In genomic region chr12:116697305-116698130, GRCh38 we compare ENCODE assay signal across 8 cellular contexts. TPM values are rescaled to one million over a fixed set of nuclear protein-coding genes. Genes with fewer than 3 reads are reported as not detected.
DNase-seq lines count a peak whose midpoint lies in the region; ATAC-seq and TF ChIP-seq lines count a peak whose summit lies in the region.

No MANE protein-coding gene starts in this region.

- no peak overlapping the region for H2BK5ac ChIP-seq in H9 (ENCODE audit: insufficient read length, low read length)

- H3K27ac ChIP-seq in H9 (ENCODE audit: insufficient read length, low read depth, low read length) (no peak overlapping the region), foreskin keratinocyte (no peak overlapping the region)

- no peak overlapping the region for H3K4me3 ChIP-seq in BJ (ENCODE audit: low read depth, low read length)

- no peak overlapping the region for H2BK20ac ChIP-seq in H9 (ENCODE audit: low read depth, low read length, poor library complexity, severe bottlenecking)

- no peak overlapping the region for H3K14ac ChIP-seq in H9 (ENCODE audit: insufficient read depth, low read length)

- no peak overlapping the region for H4K8ac ChIP-seq in H9 (replicated peaks; ENCODE audit: insufficient read length, low read depth, low read length)

- H3T11ph ChIP-seq in H9 (ENCODE audit: low read length): no peak overlapping the region

- POLR2A ChIA-PET in BJ (lab: Charles Lee): no interaction called here
- POLR2A ChIA-PET in activated CD4-positive, alpha-beta T cell treated with anti-CD3 and anti-CD28 coated beads, Interleukin-2, amount 10 ng/mL, durations not matched to agents 7 days and 5 days (lab: Charles Lee): no interaction called here

- H3K27ac Mint-ChIP-seq in H9: no peak overlapping the region
- H3K27ac Mint-ChIP-seq in activated T-cell treated with anti-CD3 and anti-CD28 coated beads, Interleukin-2, amount 50 U/mL, for 24 hours: no peak overlapping the region
- H3K27ac Mint-ChIP-seq in activated CD4-positive, alpha-beta T cell treated with anti-CD3 and anti-CD28 coated beads, Interleukin-2, amount 10 ng/mL, durations not matched to agents 7 days and 5 days: no peak overlapping the region

- no peaks in the 10 kb centered on the region for H3K9me3 ChIP-seq in H9 (ENCODE audit: control insufficient read depth, low read depth, low read length)

- H3K56ac ChIP-seq in H9 (ENCODE audit: insufficient read length, low read depth, low read length): no peak overlapping the region

- no peak overlapping the region for H4K5ac ChIP-seq in H9 (ENCODE audit: insufficient read length, low read depth, low read length)

- peaks cover 22 to 27% of the 10 kb centered on the region in 2 experiments for H3K4me1 Mint-ChIP-seq in H9
- H3K4me1 Mint-ChIP-seq in activated T-cell treated with anti-CD3 and anti-CD28 coated beads, Interleukin-2, amount 50 U/mL, for 4 hours (ENCODE audit: low read depth): peaks cover 6% of the 10 kb centered on the region
- H3K4me1 Mint-ChIP-seq in activated T-cell treated with anti-CD3 and anti-CD28 coated beads, Interleukin-2, amount 50 U/mL, for 24 hours (ENCODE audit: low read depth): peaks cover 3% of the 10 kb centered on the region
- peaks cover 8% of the 10 kb centered on the region for H3K4me1 Mint-ChIP-seq in activated CD4-positive, alpha-beta T cell treated with anti-CD3 and anti-CD28 coated beads, Interleukin-2, amount 10 ng/mL, durations not matched to agents 7 days and 5 days

- no peaks in the 10 kb centered on the region for H4K20me1 ChIP-seq in H9 (ENCODE audit: control insufficient read depth, insufficient read depth, insufficient read length)

- H3K36me3 Mint-ChIP-seq in H9 (ENCODE audit: insufficient read depth in 1 of 3, low read depth in 3 of 3): peaks cover 0 to 4% (median 0%) of the 10 kb centered on the region in 3 experiments; a peak in 1 of 7 replicates
- no peaks in the 10 kb centered on the region for H3K36me3 Mint-ChIP-seq in activated T-cell treated with anti-CD3 and anti-CD28 coated beads, Interleukin-2, amount 50 U/mL, for 4 hours (ENCODE audit: insufficient read depth)
- no peaks in the 10 kb centered on the region for H3K36me3 Mint-ChIP-seq in activated T-cell treated with anti-CD3 and anti-CD28 coated beads, Interleukin-2, amount 50 U/mL, for 24 hours (ENCODE audit: low read depth)
- no peaks in the 10 kb centered on the region for H3K36me3 Mint-ChIP-seq in activated CD4-positive, alpha-beta T cell treated with anti-CD3 and anti-CD28 coated beads, Interleukin-2, amount 10 ng/mL, durations not matched to agents 7 days and 5 days (ENCODE audit: low read depth)

- H2AK5ac ChIP-seq in H9 (ENCODE audit: insufficient read length, low read length): no peak overlapping the region

- no peaks in the 10 kb centered on the region for H3K79me1 ChIP-seq in H9 (ENCODE audit: insufficient read depth, low read depth, low read length, poor library complexity, severe bottlenecking)

- peak; percentile 23; the same call in 1 of the 2 replicates for TF ChIP-seq CTCF in BJ (IDR thresholded peaks at IDR 0.05; ENCODE audit: insufficient read depth, low read depth, low read length)
- peak; percentile 65 for TF ChIP-seq CTCF in H9 (conservative IDR thresholded peaks at IDR 0.05)
- TF ChIP-seq CTCF in foreskin keratinocyte (conservative IDR thresholded peaks at IDR 0.05): peak; percentile 49

- H3K27me3 ChIP-seq in BJ (ENCODE audit: control insufficient read depth, insufficient read depth, low read length) (peaks cover 23% of the 10 kb centered on the region), H9 (ENCODE audit: insufficient read depth, low read length) (no peaks in the 10 kb centered on the region), foreskin keratinocyte (peaks cover 45% of the 10 kb centered on the region)

- ATAC-seq in foreskin keratinocyte (peak; percentile 14), GM21737 (IDR thresholded peaks at IDR 0.05; ENCODE audit: unreplicated experiment) (no peak)
- ATAC-seq in activated T-cell treated with anti-CD3 and anti-CD28 coated beads, Interleukin-2, amount 50 U/mL, for 4 hours: no peak

- H2BK15ac ChIP-seq in H9 (ENCODE audit: low read depth, low read length): no peak overlapping the region

- H3K79me2 ChIP-seq in H9 (ENCODE audit: insufficient read depth, low read length): no peaks in the 10 kb centered on the region

- H3K9me3 Mint-ChIP-seq in H9: no peaks in the 10 kb centered on the region; a peak in 1 of 5 replicates
- H3K9me3 Mint-ChIP-seq in activated T-cell treated with anti-CD3 and anti-CD28 coated beads, Interleukin-2, amount 50 U/mL, for 4 hours: no peaks in the 10 kb centered on the region
- no peaks in the 10 kb centered on the region for H3K9me3 Mint-ChIP-seq in activated T-cell treated with anti-CD3 and anti-CD28 coated beads, Interleukin-2, amount 50 U/mL, for 24 hours
- H3K9me3 Mint-ChIP-seq in activated CD4-positive, alpha-beta T cell treated with anti-CD3 and anti-CD28 coated beads, Interleukin-2, amount 10 ng/mL, durations not matched to agents 7 days and 5 days: no peaks in the 10 kb centered on the region

- CTCF ChIA-PET in BJ (lab: Yijun Ruan, JAX): interaction anchor here (0.5 to 3.0 kb wide), 5 partner anchors 11 to 438 kb away, joined by 3 to 14 read pairs (median 3); partner anchors contain the start of gene HRK
- CTCF ChIA-PET in activated CD4-positive, alpha-beta T cell treated with anti-CD3 and anti-CD28 coated beads, Interleukin-2, amount 10 ng/mL, durations not matched to agents 7 days and 5 days (lab: Charles Lee): interaction anchor here (1.0 to 2.5 kb wide), 2 partner anchors 11 to 13 kb away, joined by 3 to 7 read pairs; no protein-coding TSS in a partner anchor

- DNase-seq in BJ (ENCODE audit: low read depth) (no peak), H9 (peak; percentile 82), OCI-M1 (lab: John Stamatoyannopoulos, UW) (peak; percentile 53), foreskin keratinocyte (no peak)
- no peak for DNase-seq in activated T-cell treated with anti-CD3 and anti-CD28 coated beads, Interleukin-2, amount 50 U/mL, for 4 hours
- no peak for DNase-seq in activated T-cell treated with anti-CD3 and anti-CD28 coated beads, Interleukin-2, amount 50 U/mL, for 24 hours
- DNase-seq in activated CD4-positive, alpha-beta T cell treated with anti-CD3 and anti-CD28 coated beads, Interleukin-2, amount 10 ng/mL, durations not matched to agents 7 days and 5 days: no peak

- no peak overlapping the region for H3K9ac ChIP-seq in H9 (ENCODE audit: extremely low read depth, insufficient read length, low read length)

- H4K91ac ChIP-seq in H9 (ENCODE audit: insufficient read length, low read depth, low read length): no peak overlapping the region

- no peak overlapping the region for H2BK12ac ChIP-seq in H9 (ENCODE audit: insufficient read length, low read depth, low read length)

- WGBS in H9 (ENCODE audit: extremely low coverage, insufficient read length, low lambda C conversion rate): no CpG with 5 or more reads among the region's 18 CpGs

- no peak overlapping the region for H3K4me2 ChIP-seq in H9 (ENCODE audit: insufficient read depth, insufficient read length, low read length)

- H3K27me3 Mint-ChIP-seq in H9 (ENCODE audit: low read depth): peaks cover 16% of the 10 kb centered on the region
- peaks cover 28% of the 10 kb centered on the region for H3K27me3 Mint-ChIP-seq in activated T-cell treated with anti-CD3 and anti-CD28 coated beads, Interleukin-2, amount 50 U/mL, for 4 hours (ENCODE audit: low read depth)
- H3K27me3 Mint-ChIP-seq in activated T-cell treated with anti-CD3 and anti-CD28 coated beads, Interleukin-2, amount 50 U/mL, for 24 hours: peaks cover 33% of the 10 kb centered on the region
- H3K27me3 Mint-ChIP-seq in activated CD4-positive, alpha-beta T cell treated with anti-CD3 and anti-CD28 coated beads, Interleukin-2, amount 10 ng/mL, durations not matched to agents 7 days and 5 days: peaks cover 29% of the 10 kb centered on the region

- H3K4me1 ChIP-seq in H9 (ENCODE audit: insufficient read depth, low read length): peaks cover 2% of the 10 kb centered on the region; the same call in 1 of the 2 replicates
- H3K4me1 ChIP-seq in foreskin keratinocyte: no peaks in the 10 kb centered on the region

- no peaks in the 10 kb centered on the region for H3K23me2 ChIP-seq in H9 (ENCODE audit: insufficient read length, low read depth, low read length, poor library complexity, severe bottlenecking)

- no peak overlapping the region for H2AFZ ChIP-seq in H9 (ENCODE audit: low read length)

- H2BK120ac ChIP-seq in H9 (ENCODE audit: low read depth, low read length, poor library complexity, severe bottlenecking): no peak overlapping the region

- H3K4me3 Mint-ChIP-seq in H9: no peak overlapping the region
- no peak overlapping the region for H3K4me3 Mint-ChIP-seq in activated T-cell treated with anti-CD3 and anti-CD28 coated beads, Interleukin-2, amount 50 U/mL, for 4 hours
- no peak overlapping the region for H3K4me3 Mint-ChIP-seq in activated T-cell treated with anti-CD3 and anti-CD28 coated beads, Interleukin-2, amount 50 U/mL, for 24 hours
- H3K4me3 Mint-ChIP-seq in activated CD4-positive, alpha-beta T cell treated with anti-CD3 and anti-CD28 coated beads, Interleukin-2, amount 10 ng/mL, durations not matched to agents 7 days and 5 days: no peak overlapping the region

- no peak overlapping the region for H3K23ac ChIP-seq in H9 (ENCODE audit: insufficient read length, low read depth, low read length)

- no peaks in the 10 kb centered on the region for H3K36me3 ChIP-seq in BJ (ENCODE audit: control insufficient read depth, insufficient read depth, low read length)

- H3K18ac ChIP-seq in H9 (ENCODE audit: insufficient read length, low read depth, low read length): no peak overlapping the region

- no peak overlapping the region for H3K4ac ChIP-seq in H9 (ENCODE audit: low read depth, low read length)

RNA-seq across cellular contexts. Expression of gene SPRING1, which starts 40.4 kb away (rescaled TPM):
- polyA plus RNA-seq in BJ (2011; rRNA removed): 15.4 and 17.7 TPM in 2 replicates
- polyA minus RNA-seq in BJ (2011; rRNA and poly(A)+ RNA removed): 15.9 and 17.6 TPM in 2 replicates
- total RNA-seq in H9 (2021): 44.2 and 47.0 TPM in 2 replicates
- total RNA-seq in foreskin keratinocyte: 25.1 and 26.0 TPM in 2 replicates
- polyA plus RNA-seq in foreskin keratinocyte: 14.4 and 16.7 TPM in 2 replicates
- total RNA-seq in activated T-cell treated with anti-CD3 and anti-CD28 coated beads, Interleukin-2, amount 50 U/mL, for 4 hours: 10 to 100 TPM; 44.0 to 45.0 (median 44.3) TPM
- 10 to 100 TPM; 28.8 to 31.7 TPM for total RNA-seq in activated CD4-positive, alpha-beta T cell treated with anti-CD3 and anti-CD28 coated beads, Interleukin-2, amount 10 ng/mL, durations not matched to agents 7 days and 5 days

RNA-seq across cellular contexts. Expression of gene RNFT2, which starts 40.6 kb away (rescaled TPM):
- 1.1 and 1.2 TPM in 2 replicates for polyA plus RNA-seq in BJ (2011; rRNA removed)
- polyA minus RNA-seq in BJ (2011; rRNA and poly(A)+ RNA removed): 3.9 and 4.2 TPM in 2 replicates
- 29.5 and 30.3 TPM in 2 replicates for total RNA-seq in H9 (2021)
- total RNA-seq in foreskin keratinocyte: 1.3 and 2.6 TPM in 2 replicates
- 0.69 and 2.0 TPM in 2 replicates for polyA plus RNA-seq in foreskin keratinocyte
- total RNA-seq in activated T-cell treated with anti-CD3 and anti-CD28 coated beads, Interleukin-2, amount 50 U/mL, for 4 hours: 10 to 100 TPM in 1 of 3 donors, 1 to 10 TPM in 2; 7.4 to 10.5 (median 8.3) TPM
- 10 to 100 TPM; 11.7 to 15.1 TPM for total RNA-seq in activated CD4-positive, alpha-beta T cell treated with anti-CD3 and anti-CD28 coated beads, Interleukin-2, amount 10 ng/mL, durations not matched to agents 7 days and 5 days

Comparison
In these comparisons a context has a peak if more than half of its experiments do, and no peak if none do; other contexts are left out.
1. DNase-seq: peak in H9 (single experiment) and OCI-M1 (single experiment); none in BJ (single experiment), foreskin keratinocyte (0 of 2), activated T-cell treated with anti-CD3 and anti-CD28 coated beads, Interleukin-2, amount 50 U/mL, for 4 hours (single experiment), activated T-cell treated with anti-CD3 and anti-CD28 coated beads, Interleukin-2, amount 50 U/mL, for 24 hours (single experiment) and activated CD4-positive, alpha-beta T cell treated with anti-CD3 and anti-CD28 coated beads, Interleukin-2, amount 10 ng/mL, durations not matched to agents 7 days and 5 days (single experiment).
2. Peak in every context shown above with its lines, with median percentiles within 50 percentile points of each other: CTCF ChIP-seq.